ENCODE assay signal across 30 cellular contexts in the genomic region with DNA sequence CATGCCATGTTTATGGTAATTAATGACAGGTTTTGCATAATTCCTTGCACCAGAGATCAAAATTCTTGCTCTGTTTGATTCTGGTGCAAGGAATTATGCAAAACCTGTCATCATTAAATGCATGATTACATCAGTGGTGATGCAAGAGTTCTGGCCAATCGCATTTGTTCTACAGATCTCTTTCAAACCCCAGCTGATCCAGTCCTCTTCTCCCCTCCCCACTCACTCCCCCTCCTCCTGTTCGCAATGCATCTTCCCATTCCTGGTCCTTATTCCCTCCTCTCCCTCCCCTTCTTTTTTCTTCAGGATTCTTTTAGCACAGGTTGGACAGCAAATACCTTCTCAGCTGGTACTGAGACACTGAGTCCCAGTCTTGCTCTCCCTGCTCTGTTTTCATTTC.
"Had no signal": no experiment of that assay in that cellular context is flagged by ENCODE, and none has a peak within 500 bp of the region (broad histone marks: within the 10 kb centered on the region; RNA-seq: fewer than 3 reads in every experiment).

No MANE protein-coding gene starts in this region.

- H3K27ac ChIP-seq: breast epithelium, epithelial cell of prostate, esophagus squamous epithelium, hepatocyte, left ventricle myocardium inferior, pancreas, prostate gland, skin epidermis, testis, WERI-Rb-1 had no signal

- H3K4me1 Mint-ChIP-seq: activated CD4-positive, alpha-beta T cell treated with anti-CD3 and anti-CD28 coated beads, Interleukin-2, amount 10 ng/mL, durations not matched to agents 7 days and 5 days; T-helper 17 cell had no signal

- H2AFZ ChIP-seq: hepatocyte had no signal

- H3K27me3 ChIP-seq: breast epithelium, esophagus squamous epithelium, hepatocyte, pancreas, testis had no signal

- H3K27me3 Mint-ChIP-seq: activated CD4-positive, alpha-beta T cell treated with anti-CD3 and anti-CD28 coated beads, Interleukin-2, amount 10 ng/mL, durations not matched to agents 7 days and 5 days; activated CD8-positive, alpha-beta T cell treated with anti-CD3 and anti-CD28 coated beads for 36 hours; dendritic cell treated with granulocyte-macrophage colony-stimulating factor and Interleukin-4, amounts not matched to agents 40 ng/mL and 50 ng/mL, for 4 days; T-helper 17 cell had no signal

- H3K4me1 ChIP-seq: breast epithelium, esophagus squamous epithelium, left ventricle myocardium inferior, pancreas, prostate gland, testis had no signal

- DNase-seq: activated CD4-positive, alpha-beta T cell treated with anti-CD3 and anti-CD28 coated beads for 1 hour; activated CD4-positive, alpha-beta T cell treated with anti-CD3 and anti-CD28 coated beads, Interleukin-2, amount 10 ng/mL, durations not matched to agents 7 days and 5 days; activated CD8-positive, alpha-beta T cell treated with anti-CD3 and anti-CD28 coated beads for 36 hours; activated naive CD4-positive, alpha-beta T cell; activated T-cell treated with anti-CD3 and anti-CD28 coated beads, Interleukin-2, amount 50 U/mL, for 4 hours; central memory CD4-positive, alpha-beta T cell; effector CD8-positive, alpha-beta T cell; esophagus squamous epithelium; islet precursor cell; left ventricle myocardium inferior; pancreas; retina; stimulated activated CD4-positive, alpha-beta T cell treated with anti-CD3 and anti-CD28 coated beads, Interleukin-12 subunit alpha, Interleukin-12 subunit beta, amount 100 ng/mL, for 4 hours; stimulated activated CD4-positive, alpha-beta T cell treated with anti-CD3 and anti-CD28 coated beads, Interleukin-4, amount 100 ng/mL, for 1 hour; stimulated activated naive CD8-positive, alpha-beta T cell treated with anti-CD3 and anti-CD28 coated beads, Interleukin-15, Interleukin-2, amounts not matched to agents 100 U/mL and 50 U/mL, for 24 hours; T-helper 17 cell; T1000; testis; trophoblast cell; WERI-Rb-1 had no signal

- H3K27ac Mint-ChIP-seq: activated CD4-positive, alpha-beta T cell treated with anti-CD3 and anti-CD28 coated beads, Interleukin-2, amount 10 ng/mL, durations not matched to agents 7 days and 5 days; activated CD8-positive, alpha-beta T cell treated with anti-CD3 and anti-CD28 coated beads for 36 hours; activated naive CD4-positive, alpha-beta T cell treated with anti-CD3 and anti-CD28 coated beads, Interleukin-2, amount 50 U/mL, for 72 hours; activated T-helper 2 cell treated with anti-CD3 and anti-CD28 coated beads, Interferon-gamma antibody, Interleukin-2, Interleukin-4, amounts not matched to agents 10 μg/mL and 5 μg/mL and 100 μg/mL, durations not matched to agents 14 hours and 24 hours and 36 hours; dendritic cell treated with granulocyte-macrophage colony-stimulating factor and Interleukin-4, amounts not matched to agents 40 ng/mL and 50 ng/mL, for 4 days; nephron; T-helper 17 cell had no signal

- ATAC-seq: activated CD8-positive, alpha-beta T cell treated with anti-CD3 and anti-CD28 coated beads for 36 hours; activated naive CD4-positive, alpha-beta T cell treated with anti-CD3 and anti-CD28 coated beads, Interleukin-2, amount 50 U/mL, for 72 hours; activated T-cell treated with anti-CD3 and anti-CD28 coated beads, Interleukin-2, amount 50 U/mL, for 4 hours; pancreas; sciatic nerve; stimulated activated naive CD8-positive, alpha-beta T cell treated with anti-CD3 and anti-CD28 coated beads, Interleukin-15, Interleukin-2, amounts not matched to agents 100 U/mL and 50 U/mL, for 24 hours; T-helper 17 cell had no signal

- H3K79me2 ChIP-seq: hepatocyte had no signal

- H3K36me3 ChIP-seq: breast epithelium, esophagus squamous epithelium, left ventricle myocardium inferior, pancreas, prostate gland had no signal

- H3K4me3 ChIP-seq: breast epithelium, esophagus squamous epithelium, hepatocyte, left ventricle myocardium inferior, pancreas, prostate gland, skin epidermis, testis had no signal

- H3K4me3 Mint-ChIP-seq: activated CD4-positive, alpha-beta T cell treated with anti-CD3 and anti-CD28 coated beads, Interleukin-2, amount 10 ng/mL, durations not matched to agents 7 days and 5 days; activated CD8-positive, alpha-beta T cell treated with anti-CD3 and anti-CD28 coated beads for 36 hours; activated T-cell treated with anti-CD3 and anti-CD28 coated beads, Interleukin-2, amount 50 U/mL, for 4 hours; dendritic cell treated with granulocyte-macrophage colony-stimulating factor and Interleukin-4, amounts not matched to agents 40 ng/mL and 50 ng/mL, for 4 days; nephron; T-helper 17 cell had no signal

- H3K4me2 ChIP-seq: hepatocyte had no signal

- H3K9me3 ChIP-seq: esophagus squamous epithelium, pancreas, prostate gland, testis had no signal
